ENCODE assay signal across 8 cellular contexts in the genomic region with DNA sequence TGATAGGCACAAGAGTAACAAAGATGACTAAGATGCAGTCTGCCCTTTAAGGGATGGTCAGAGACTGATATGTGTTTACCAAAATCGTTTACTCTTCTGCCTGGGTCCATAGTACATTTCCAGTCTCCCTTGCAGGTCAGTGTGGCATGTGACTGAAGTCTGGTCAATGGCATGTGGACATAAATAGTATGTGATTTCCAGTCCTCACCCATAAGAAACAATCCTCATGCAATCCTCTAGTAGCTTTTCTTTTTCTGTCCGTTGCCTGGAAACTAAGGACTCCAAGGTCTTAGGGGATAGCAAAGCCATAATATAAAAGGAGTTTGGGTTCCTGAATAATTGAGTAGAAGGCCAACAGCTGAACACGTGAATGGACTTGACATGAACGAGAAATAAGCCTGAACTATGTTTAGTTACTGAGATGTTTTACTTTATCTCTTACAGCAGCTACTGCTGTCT. TPM values are rescaled to one million over a fixed set of nuclear protein-coding genes. Genes with fewer than 3 reads are reported as not detected.
DNase-seq lines count a peak whose midpoint lies in the region; ATAC-seq and TF ChIP-seq lines count a peak whose summit lies in the region.

No MANE protein-coding gene starts in this region.

- peak overlapping the region; percentile 82 to 99 (median 96) for H3K4me3 Mint-ChIP-seq in naive B cell

- H3K4me1 Mint-ChIP-seq in naive B cell: peaks cover 23 to 34% (median 29%) of the 10 kb centered on the region in 3 donors

- no peaks in the 10 kb centered on the region for H3K27me3 Mint-ChIP-seq in naive B cell

- no peaks in the 10 kb centered on the region for H3K36me3 Mint-ChIP-seq in naive B cell

- H3K4me3 ChIP-seq in BE2C (ENCODE audit: low read depth, low read length): peak overlapping the region; percentile 87
- peak overlapping the region; percentile 71 for H3K4me3 ChIP-seq in NT2/D1 (ENCODE audit: insufficient read length, low read depth)
- peak overlapping the region; percentile 72 to 76 for H3K4me3 ChIP-seq in duodenal mucosa (ENCODE audit: low read depth in 1 of 2, low read length in 2 of 2)

- no peaks in the 10 kb centered on the region for H3K9me3 Mint-ChIP-seq in naive B cell

- peak overlapping the region; percentile 95 to 100 (median 98) for H3K27ac Mint-ChIP-seq in naive B cell

- no peaks in the 10 kb centered on the region for H3K27me3 ChIP-seq in BE2C
- H3K27me3 ChIP-seq in NT2/D1 (ENCODE audit: insufficient read depth, insufficient read length): peaks cover 27% of the 10 kb centered on the region
- H3K27me3 ChIP-seq in duodenal mucosa (ENCODE audit: control insufficient read depth in 1 of 2, insufficient read depth in 2 of 2, low read length in 2 of 2): peaks cover 0 to 6% of the 10 kb centered on the region in 2 donors

- H3K9ac ChIP-seq in NT2/D1 (ENCODE audit: insufficient read length, low read depth) (peak overlapping the region; percentile 88), duodenal mucosa (ENCODE audit: low read depth in 1 of 2, low read length in 2 of 2) (peak overlapping the region; percentile 55 to 68)

- H3K36me3 ChIP-seq in BE2C (no peaks in the 10 kb centered on the region; the same call in 1 of the 2 replicates), NT2/D1 (ENCODE audit: insufficient read depth, insufficient read length, low read length) (no peaks in the 10 kb centered on the region), duodenal mucosa (ENCODE audit: control insufficient read depth in 1 of 2, insufficient read depth in 2 of 2, low read length in 2 of 2) (peaks cover 0 to 3% of the 10 kb centered on the region in 2 donors)

- ATAC-seq in GM18867 (IDR thresholded peaks at IDR 0.05; ENCODE audit: unreplicated experiment): peak; percentile 1
- no peak for ATAC-seq in naive B cell (ENCODE audit: low read depth in 2 of 2)

- DNase-seq in BE2C (no peak), NT2/D1 (ENCODE audit: low read depth, low spot score) (no peak), naive B cell (peak; percentile 4), GOT3 (lab: John Stamatoyannopoulos, UW) (no peak), NCI-H187 (lab: John Stamatoyannopoulos, UW) (no peak)
- no peak for DNase-seq in stimulated activated CD4-positive, alpha-beta T cell treated with anti-CD3 and anti-CD28 coated beads, Interleukin-1b, Interleukin-23, amount 100 ng/mL, for 48 hours

- H3K4me1 ChIP-seq in BE2C: no peaks in the 10 kb centered on the region; the same call in 1 of the 2 replicates
- H3K4me1 ChIP-seq in NT2/D1 (ENCODE audit: insufficient read depth, insufficient read length): no peaks in the 10 kb centered on the region
- peaks cover 14 to 20% of the 10 kb centered on the region in 2 donors for H3K4me1 ChIP-seq in duodenal mucosa (ENCODE audit: control insufficient read depth in 1 of 2, insufficient read depth in 2 of 2, low read length in 2 of 2)

- H3K9me3 ChIP-seq in BE2C (no peaks in the 10 kb centered on the region), NT2/D1 (ENCODE audit: insufficient read depth, low read length) (no peaks in the 10 kb centered on the region), duodenal mucosa (ENCODE audit: control insufficient read depth in 1 of 2, low read length in 2 of 2) (no peaks in the 10 kb centered on the region)

- H3K27ac ChIP-seq in duodenal mucosa (ENCODE audit: low read depth, low read length): no peak overlapping the region

- no peak for TF ChIP-seq CTCF in BE2C (IDR thresholded peaks at IDR 0.05; ENCODE audit: low read depth, low read length)

RNA-seq across cellular contexts. Expression of a gene that starts 1.1 kb away (rescaled TPM):
- polyA plus RNA-seq in BE2C (2012; ENCODE audit: insufficient read depth, insufficient read length, low read depth): 23.6 TPM
- polyA plus RNA-seq in naive B cell (ENCODE audit: low read depth in 6 of 6): 10 to 100 TPM; 10.2 to 26.3 (median 16.5) TPM

RNA-seq across cellular contexts. Expression of a gene that starts 24.2 kb away (rescaled TPM):
- 6.6 TPM for polyA plus RNA-seq in BE2C (2012; ENCODE audit: insufficient read depth, insufficient read length, low read depth)
- polyA plus RNA-seq in naive B cell (ENCODE audit: low read depth in 6 of 6): 10 to 100 TPM; 12.9 to 22.9 (median 18.7) TPM

RNA-seq across cellular contexts. Expression of a gene that starts 56.0 kb away (rescaled TPM):
- polyA plus RNA-seq in BE2C (2012; ENCODE audit: insufficient read depth, insufficient read length, low read depth): 0.68 TPM
- 10 to 100 TPM in 1 of 6 donors, 1 to 10 TPM in 5; 1.7 to 12.5 (median 2.6) TPM for polyA plus RNA-seq in naive B cell (ENCODE audit: low read depth in 6 of 6)
